Comparison of ENCODE assay signal across 25 cellular contexts in genomic region chr7:28067171-28067570, GRCh38.
A peak's percentile ranks its signal among the peaks of the same experiment; 100 is the strongest.
DNase-seq lines count a peak whose midpoint lies in the region; ATAC-seq and TF ChIP-seq lines count a peak whose summit lies in the region.
"Had no signal": no experiment of that assay in that cellular context is flagged by ENCODE, and none has a peak within 500 bp of the region (broad histone marks: within the 10 kb centered on the region; RNA-seq: fewer than 3 reads in every experiment).

No MANE protein-coding gene starts in this region.

- H3K36me3 ChIP-seq in IMR-90 (ENCODE audit: control insufficient read depth, insufficient read depth, low read length) = no peaks in the 10 kb centered on the region
- H3K36me3 ChIP-seq in sigmoid colon = no peaks in the 10 kb centered on the region
- H3K36me3 ChIP-seq: SJCRH30 had no signal

- no peak overlapping the region for H2AFZ ChIP-seq in IMR-90 (replicated peaks; ENCODE audit: low read length, poor library complexity)

- intact Hi-C loops in IMR-90 (cut with micrococcal nuclease) (no loop called here), sigmoid colon (cut with DNase I) (no loop called here)

- no peak for TF ChIP-seq EP300 in sigmoid colon (IDR thresholded peaks at IDR 0.05)

- no peak overlapping the region for H3K4me2 ChIP-seq in IMR-90 (ENCODE audit: low read depth, low read length)

- H3K9ac ChIP-seq in IMR-90 (ENCODE audit: low read depth, low read length) = no peak overlapping the region

- H4K91ac ChIP-seq in IMR-90 (ENCODE audit: insufficient read depth, low read depth, low read length) = peak overlapping the region; percentile 14; the same call in 1 of the 2 replicates

- H3K9me3 ChIP-seq in IMR-90 (ENCODE audit: control insufficient read depth, insufficient read depth, low read length) (no peaks in the 10 kb centered on the region), sigmoid colon (no peaks in the 10 kb centered on the region)
- H3K9me3 ChIP-seq: SJCRH30 had no signal

- H3K4ac ChIP-seq in IMR-90 (ENCODE audit: low read depth, low read length) = peak overlapping the region; percentile 18; the same call in 1 of the 2 replicates

- TF ChIP-seq POLR2A in IMR-90 (IDR thresholded peaks at IDR 0.05; ENCODE audit: low read depth, low read length) (no peak), sigmoid colon (IDR thresholded peaks at IDR 0.05) (no peak)

- H3K4me1 ChIP-seq in IMR-90 (ENCODE audit: control insufficient read depth, insufficient read depth, low read length) (peaks cover 31% of the 10 kb centered on the region), sigmoid colon (peaks cover 0 to 96% (median 87%) of the 10 kb centered on the region in 4 donors)

- TF ChIP-seq CTCF in IMR-90 (conservative IDR thresholded peaks at IDR 0.05; ENCODE audit: low read depth, low read length) (no peak), sigmoid colon (IDR thresholded peaks at IDR 0.05) (no peak)

- no peak overlapping the region for H2AK9ac ChIP-seq in IMR-90 (replicated peaks; ENCODE audit: low read depth, low read length, poor library complexity)

- H3K23ac ChIP-seq in IMR-90 (ENCODE audit: low read depth, low read length) = no peak overlapping the region

- H3K4me3 ChIP-seq in IMR-90 (ENCODE audit: insufficient read depth, low read depth, low read length) (no peak overlapping the region), sigmoid colon (no peak overlapping the region)
- H3K4me3 ChIP-seq: K562, SJCRH30 had no signal

- CTCF ChIA-PET in IMR-90 (lab: Yijun Ruan, JAX) = no interaction called here

- H3K14ac ChIP-seq in IMR-90 (replicated peaks; ENCODE audit: low read depth, low read length) = peak overlapping the region; percentile 8; the same call in 1 of the 2 replicates

- H2BK20ac ChIP-seq in IMR-90 (ENCODE audit: low read depth, low read length) = peak overlapping the region; percentile 49; the same call in 1 of the 2 replicates

- BruUV-seq in IMR-90 (replicated peaks; lab: Mats Ljungman, UMichigan) = no TSS peak

- DNase-seq in IMR-90 (no peak), kidney glomerular epithelial cell (lab: John Stamatoyannopoulos, UW) (peak; percentile 45), sigmoid colon (no peak), DMS79 (lab: John Stamatoyannopoulos, UW) (no peak), NCI-H226 (no peak)
- DNase-seq: CD8-positive, alpha-beta T cell; DMS 273 treated with DMSO at 0.1 percent for 48 hours; DND-41; Kasumi-1; MV-4-11; NCI-H1105; NCI-H1436 treated with DMSO at 0.1 percent for 48 hours; NCI-H187 treated with DMSO at 0.1 percent for 48 hours; NCI-H2171 treated with DMSO at 0.1 percent for 48 hours; NCI-H446; NCI-H524 treated with DMSO at 0.1 percent for 48 hours; NCI-H774; SJCRH30 had no signal

- no peak for ATAC-seq in IMR-90 (ENCODE audit: low read depth)
- ATAC-seq in GM21528 (IDR thresholded peaks at IDR 0.05; ENCODE audit: low FRiP score, unreplicated experiment) = no peak
- no peak for ATAC-seq in HG03280 (IDR thresholded peaks at IDR 0.05; ENCODE audit: unreplicated experiment)
- ATAC-seq: CD8-positive, alpha-beta T cell; HepG2; K562; Right ventricle myocardium inferior; SK-N-SH treated with all-trans-retinoic acid at 6 μM for 48 hours had no signal

- no peak overlapping the region for H3K56ac ChIP-seq in IMR-90 (ENCODE audit: extremely low read depth, insufficient read depth, low read length)

- POLR2A ChIA-PET in IMR-90 (lab: Charles Lee; ENCODE audit: unreplicated experiment) = no interaction called here

- H3K27me3 ChIP-seq in IMR-90 (ENCODE audit: control insufficient read depth, insufficient read depth, low read length) (no peaks in the 10 kb centered on the region), sigmoid colon (no peaks in the 10 kb centered on the region)
- H3K27me3 ChIP-seq: SJCRH30 had no signal

- peaks cover 18% of the 10 kb centered on the region for H3K9me1 ChIP-seq in IMR-90 (ENCODE audit: insufficient read depth, low read length)

- H2AK5ac ChIP-seq in IMR-90 (ENCODE audit: low read depth, low read length) = 0 out of 2 replicates have a peak overlapping the region, but pooled peaks have one; percentile 7

- H2BK15ac ChIP-seq in IMR-90 (ENCODE audit: low read depth, low read length) = no peak overlapping the region

- TF ChIP-seq RAD21 in IMR-90 (IDR thresholded peaks at IDR 0.05; ENCODE audit: low read length) = no peak

- no peak overlapping the region for H4K5ac ChIP-seq in IMR-90 (ENCODE audit: low read depth, low read length)

- H2BK5ac ChIP-seq in IMR-90 (ENCODE audit: low read depth, low read length, poor library complexity, severe bottlenecking) = no peak overlapping the region

- peaks cover 16% of the 10 kb centered on the region; the same call in 1 of the 2 replicates for H4K20me1 ChIP-seq in IMR-90 (ENCODE audit: insufficient read depth, low read length)

- H3K27ac ChIP-seq in IMR-90 (ENCODE audit: insufficient read depth, low read length) = no peak overlapping the region
- H3K27ac ChIP-seq in sigmoid colon = peak overlapping the region in 3 of 4 donors; percentile 80 to 85 (median 81)
- H3K27ac ChIP-seq: C4-2B, SJCRH30 had no signal

- no peak overlapping the region; the same call in 1 of the 2 replicates for H3K18ac ChIP-seq in IMR-90 (ENCODE audit: low read depth, low read length)

- H4K8ac ChIP-seq in IMR-90 (ENCODE audit: low read depth in 2 of 2, low read length in 2 of 2) = no peak overlapping the region

- in situ Hi-C loops in IMR-90 (cut with MboI; ENCODE audit: low sequenced_read_pairs) = no loop called here

- peaks cover 13 to 61% of the 10 kb centered on the region in 2 experiments for H3K79me1 ChIP-seq in IMR-90 (ENCODE audit: low read depth in 1 of 2, low read length in 2 of 2)

- no peak overlapping the region for H2BK120ac ChIP-seq in IMR-90 (ENCODE audit: low read depth, low read length)

- dilution Hi-C loops in IMR-90 (cut with HindIII; ENCODE audit: low sequenced_read_pairs, unreplicated experiment) = no loop called here

TF ChIP-seq in IMR-90, 13 proteins besides CTCF, POLR2A, EP300 and RAD21:
- TF ChIP-seq SMC3 (IDR thresholded peaks at IDR 0.05; ENCODE audit: low read depth, low read length) (no peak), NFE2L2 (IDR thresholded peaks at IDR 0.05; ENCODE audit: low read depth, low read length) (no peak), CHD1 (IDR thresholded peaks at IDR 0.05; ENCODE audit: low read depth, low read length) (no peak), RCOR1 (IDR thresholded peaks at IDR 0.05; ENCODE audit: insufficient replicate concordance, low read length) (no peak)
- TF ChIP-seq, protein P1, sequence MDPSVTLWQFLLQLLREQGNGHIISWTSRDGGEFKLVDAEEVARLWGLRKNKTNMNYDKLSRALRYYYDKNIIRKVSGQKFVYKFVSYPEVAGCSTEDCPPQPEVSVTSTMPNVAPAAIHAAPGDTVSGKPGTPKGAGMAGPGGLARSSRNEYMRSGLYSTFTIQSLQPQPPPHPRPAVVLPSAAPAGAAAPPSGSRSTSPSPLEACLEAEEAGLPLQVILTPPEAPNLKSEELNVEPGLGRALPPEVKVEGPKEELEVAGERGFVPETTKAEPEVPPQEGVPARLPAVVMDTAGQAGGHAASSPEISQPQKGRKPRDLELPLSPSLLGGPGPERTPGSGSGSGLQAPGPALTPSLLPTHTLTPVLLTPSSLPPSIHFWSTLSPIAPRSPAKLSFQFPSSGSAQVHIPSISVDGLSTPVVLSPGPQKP (IDR thresholded peaks at IDR 0.05; ENCODE audit: borderline replicate concordance, low read depth, low read length) = no peak
